ENCODE assay signal across 9 cellular contexts in genomic region chr7:150369740-150370501, GRCh38. TPM values are rescaled to one million over a fixed set of nuclear protein-coding genes. Genes with fewer than 3 reads are reported as not detected.
DNase-seq lines count a peak whose midpoint lies in the region; ATAC-seq and TF ChIP-seq lines count a peak whose summit lies in the region.
"Had no signal": no experiment of that assay in that cellular context is flagged by ENCODE, and none has a peak within 500 bp of the region (broad histone marks: within the 10 kb centered on the region; RNA-seq: fewer than 3 reads in every experiment).

No MANE protein-coding gene starts in this region.

- H3K9me3 ChIP-seq in SU-DHL-6 (ENCODE audit: insufficient read depth, low read length) (no peaks in the 10 kb centered on the region), skeletal muscle tissue (ENCODE audit: control insufficient read depth in 3 of 3, low read length in 3 of 3) (no peaks in the 10 kb centered on the region)

- no peaks in the 10 kb centered on the region for H4K20me1 ChIP-seq in SU-DHL-6 (ENCODE audit: low read depth, low read length)

- H3K36me3 ChIP-seq in SU-DHL-6 (ENCODE audit: low read length) (no peaks in the 10 kb centered on the region), skeletal muscle tissue (ENCODE audit: control insufficient read depth in 3 of 3, insufficient read depth in 3 of 3, low read length in 3 of 3) (peaks cover 31 to 42% (median 38%) of the 10 kb centered on the region in 3 donors)

- peak overlapping the region; percentile 73 for H3K4me2 ChIP-seq in SU-DHL-6 (ENCODE audit: low read depth, low read length, poor library complexity, severe bottlenecking)

- H3K4me1 ChIP-seq in foreskin keratinocyte (peaks cover 3% of the 10 kb centered on the region), skeletal muscle tissue (ENCODE audit: control insufficient read depth in 3 of 3, insufficient read depth in 3 of 3, low read length in 3 of 3) (peaks cover 36 to 50% (median 44%) of the 10 kb centered on the region in 3 donors)

- ATAC-seq in GM21447 (IDR thresholded peaks at IDR 0.05; ENCODE audit: unreplicated experiment) (peak; percentile 0), foreskin keratinocyte (peak; percentile 22), GM18870 (IDR thresholded peaks at IDR 0.05; ENCODE audit: unreplicated experiment) (no peak)

- no peaks in the 10 kb centered on the region for H3K9me2 ChIP-seq in SU-DHL-6 (replicated peaks; ENCODE audit: insufficient read depth, low read length)

- no peaks in the 10 kb centered on the region for H3K79me2 ChIP-seq in SU-DHL-6 (ENCODE audit: insufficient read depth, low read length)

- no peak for TF ChIP-seq CTCF in SU-DHL-6 (IDR thresholded peaks at IDR 0.05; ENCODE audit: insufficient read depth, low read length, poor library complexity, severe bottlenecking)
- TF ChIP-seq CTCF in foreskin keratinocyte (conservative IDR thresholded peaks at IDR 0.05), result no peak

- no peak overlapping the region for H2AFZ ChIP-seq in SU-DHL-6 (ENCODE audit: low read depth, low read length, severe bottlenecking)

- DNase-seq in foreskin keratinocyte (no peak), NCI-H128 (lab: John Stamatoyannopoulos, UW; ENCODE audit: unreplicated experiment) (no peak)
- no peak for DNase-seq in stimulated activated CD4-positive, alpha-beta T cell treated with anti-CD3 and anti-CD28 coated beads, Interleukin-4, amount 100 ng/mL, for 1 hour
- DNase-seq in activated effector memory CD4-positive, alpha-beta T cell treated with Interleukin-2 at 50 U/mL for 16 hours, result no peak

- H3K27ac ChIP-seq in SU-DHL-6 (ENCODE audit: low read depth, low read length) (no peak overlapping the region), foreskin keratinocyte (no peak overlapping the region), skeletal muscle tissue (ENCODE audit: low read depth, low read length) (peak overlapping the region; percentile 98)

- H3F3A ChIP-seq in SU-DHL-6 (ENCODE audit: insufficient read depth), result peaks cover 11% of the 10 kb centered on the region; the same call in 1 of the 2 replicates

- H3K4me3 ChIP-seq in SU-DHL-6 (ENCODE audit: insufficient read depth, low read length, poor library complexity, severe bottlenecking) (no peak overlapping the region), skeletal muscle tissue (ENCODE audit: low read length in 3 of 3) (peak overlapping the region; percentile 76 to 95 (median 90))

- H3K27me3 ChIP-seq in SU-DHL-6 (ENCODE audit: low read length) (no peaks in the 10 kb centered on the region), foreskin keratinocyte (no peaks in the 10 kb centered on the region), skeletal muscle tissue (ENCODE audit: control insufficient read depth in 3 of 3, insufficient read depth in 3 of 3, low read length in 3 of 3) (no peaks in the 10 kb centered on the region)

- peak overlapping the region; percentile 58; the same call in 1 of the 2 replicates for H3K9ac ChIP-seq in SU-DHL-6 (ENCODE audit: low read length)
- H3K9ac ChIP-seq in skeletal muscle tissue (ENCODE audit: low read depth in 1 of 3, low read length in 3 of 3), result peak overlapping the region; percentile 84 to 98 (median 96)

RNA-seq across cellular contexts. Expression of gene REPIN1, which starts 1.3 kb away (rescaled TPM):
- total RNA-seq in foreskin keratinocyte, result 19.4 and 19.6 TPM in 2 replicates
- polyA plus RNA-seq in foreskin keratinocyte, result 12.8 and 15.9 TPM in 2 replicates
- total RNA-seq in skeletal muscle tissue, result 31.3 TPM

RNA-seq across cellular contexts. Expression of gene ZNF775, which starts 9.2 kb away (rescaled TPM):
- total RNA-seq in foreskin keratinocyte (4.7 and 5.4 TPM in 2 replicates), skeletal muscle tissue (6.8 TPM)
- polyA plus RNA-seq in foreskin keratinocyte, result 3.9 and 5.3 TPM in 2 replicates

RNA-seq across cellular contexts. Expression of gene RARRES2, which starts 28.5 kb away (rescaled TPM):
- total RNA-seq in foreskin keratinocyte (not detected in 2 replicates), skeletal muscle tissue (54.3 TPM)
- polyA plus RNA-seq in foreskin keratinocyte, result not detected in 2 replicates

RNA-seq across cellular contexts. Expression of gene ACTR3C, which starts 46.6 kb away (rescaled TPM):
- total RNA-seq in foreskin keratinocyte (2.8 and 2.9 TPM in 2 replicates), skeletal muscle tissue (1.6 TPM)
- 1.1 and 1.6 TPM in 2 replicates for polyA plus RNA-seq in foreskin keratinocyte
- total RNA-seq: M059J had no signal

RNA-seq across cellular contexts. Expression of gene LRRC61, which starts 46.8 kb away (rescaled TPM):
- total RNA-seq in foreskin keratinocyte, result 8.6 and 9.9 TPM in 2 replicates
- polyA plus RNA-seq in foreskin keratinocyte, result 10.0 and 13.2 TPM in 2 replicates
- 5.7 TPM for total RNA-seq in skeletal muscle tissue
- total RNA-seq: M059J had no signal

Comparison
In these comparisons a context has a peak if more than half of its experiments do, and no peak if none do; other contexts are left out.
1. RNA of gene RARRES2, which starts 28.5 kb away (total RNA-seq): 54.3 TPM in skeletal muscle tissue (single experiment); not detected in foreskin keratinocyte; every median in the first group is over 10 times any median in the second.